In genomic region chr7:98868450-98868849, GRCh38 we compare ENCODE assay signal across 2 cellular contexts.
TF ChIP-seq lines count a peak whose summit lies in the region.

No MANE protein-coding gene starts in this region.

TF ChIP-seq in GM23338, 12 proteins besides CTCF, POLR2A, EP300 and RAD21:
- TF ChIP-seq REST (IDR thresholded peaks at IDR 0.05; ENCODE audit: unreplicated experiment) (no peak), ETS1 (IDR thresholded peaks at IDR 0.05) (no peak), ZNF331 (CRISPR knock-in tag; IDR thresholded peaks at IDR 0.05; ENCODE audit: low read depth) (no peak)

TF ChIP-seq in K562, 482 proteins besides CTCF, POLR2A, EP300 and RAD21:
- TF ChIP-seq HDAC1 (IDR thresholded peaks at IDR 0.05) (no peak), E2F8 (IDR thresholded peaks at IDR 0.05; ENCODE audit: low read depth, partially characterized antibody) (no peak), HINFP (tag; conservative IDR thresholded peaks at IDR 0.05; ENCODE audit: low read depth) (no peak), NRF1 (conservative IDR thresholded peaks at IDR 0.05 in 1 of 2, IDR thresholded peaks at IDR 0.05 in 1 of 2) (no peak), ZNF277 (CRISPR knock-in tag; IDR thresholded peaks at IDR 0.05; ENCODE audit: borderline replicate concordance) (no peak), ZSCAN32 (CRISPR knock-in tag; IDR thresholded peaks at IDR 0.05) (no peak), TCF7L2 (IDR thresholded peaks at IDR 0.05; ENCODE audit: low read depth, low read length) (no peak), GTF2E2 (tag; IDR thresholded peaks at IDR 0.05) (no peak), HMG20A (CRISPR knock-in tag; conservative IDR thresholded peaks at IDR 0.05) (no peak), TGIF2 (CRISPR knock-in tag; IDR thresholded peaks at IDR 0.05) (no peak), EP400 (IDR thresholded peaks at IDR 0.05) (no peak), POLR2AphosphoS5 (IDR thresholded peaks at IDR 0.05; ENCODE audit: control insufficient read depth, insufficient read depth, low read depth, low read length) (no peak), ZNF444 (CRISPR knock-in tag; IDR thresholded peaks at IDR 0.05) (no peak), HLTF (IDR thresholded peaks at IDR 0.05) (no peak), USF1 (CRISPR knock-in tag; IDR thresholded peaks at IDR 0.05) (no peak), RERE (CRISPR knock-in tag; IDR thresholded peaks at IDR 0.05; ENCODE audit: borderline replicate concordance) (no peak), HNRNPH1 (optimal IDR thresholded peaks at IDR 0.05; ENCODE audit: low read depth, low read length) (no peak), BRD4 (IDR thresholded peaks at IDR 0.05) (no peak), GTF2B (IDR thresholded peaks at IDR 0.05; ENCODE audit: extremely low read depth, insufficient read length) (no peak)
